ENCODE assay signal across 26 cellular contexts in genomic region chr3:188801393-188801792, GRCh38.
"Had no signal": no experiment of that assay in that cellular context is flagged by ENCODE, and none has a peak within 500 bp of the region (broad histone marks: within the 10 kb centered on the region; RNA-seq: fewer than 3 reads in every experiment).

No MANE protein-coding gene starts in this region.

- H3K9me3 Mint-ChIP-seq: T-helper 2 cell treated with Interferon-gamma antibody and Interleukin-4, amounts not matched to agents 5 μg/mL and 100 μg/mL, for 36 hours had no signal

- DNase-seq: activated B cell treated with CpG ODN at 0.5 μM for 24 hours; activated CD4-positive, alpha-beta memory T cell treated with anti-CD3 and anti-CD28 coated beads, Interleukin-2, amount 10 ng/mL, durations not matched to agents 7 days and 5 days; activated CD4-positive, alpha-beta T cell treated with anti-CD3 and anti-CD28 coated beads for 48 hours; activated CD8-positive, alpha-beta memory T cell treated with anti-CD3 and anti-CD28 coated beads, Interleukin-2, amount 50 U/mL, for 48 hours; activated gamma-delta T cell; activated naive CD4-positive, alpha-beta T cell; activated naive CD4-positive, alpha-beta T cell treated with anti-CD3 and anti-CD28 coated beads, Interleukin-2, amount 10 ng/mL, durations not matched to agents 7 days and 5 days; activated naive CD8-positive, alpha-beta T cell treated with anti-CD3 and anti-CD28 coated beads, Interleukin-2, amount 10 ng/mL, durations not matched to agents 7 days and 5 days; activated T-cell treated with anti-CD3 and anti-CD28 coated beads for 4 hours; activated T-cell treated with anti-CD3 and anti-CD28 coated beads, Interleukin-2, amount 50 U/mL, for 24 hours; activated T-cell treated with anti-CD3 and anti-CD28 coated beads, Interleukin-2, amount 50 U/mL, for 72 hours; brain microvascular endothelial cell; caudate nucleus; colonic mucosa; effector CD8-positive, alpha-beta T cell; esophagus squamous epithelium; glutamatergic neuron; heart right ventricle; T-helper 1 cell; T-helper 17 cell; T1000; WERI-Rb-1 had no signal

- H3K27me3 ChIP-seq: brain microvascular endothelial cell, colonic mucosa, esophagus squamous epithelium, heart right ventricle had no signal

- H3K27ac Mint-ChIP-seq: activated B cell treated with CpG ODN at 0.5 μM for 24 hours; activated CD4-positive, alpha-beta memory T cell treated with anti-CD3 and anti-CD28 coated beads, Interleukin-2, amount 10 ng/mL, durations not matched to agents 7 days and 5 days; activated naive CD4-positive, alpha-beta T cell treated with anti-CD3 and anti-CD28 coated beads, Interleukin-2, amount 10 ng/mL, durations not matched to agents 7 days and 5 days; activated naive CD4-positive, alpha-beta T cell treated with anti-CD3 and anti-CD28 coated beads, Interleukin-2, amount 50 U/mL, for 72 hours; activated naive CD8-positive, alpha-beta T cell treated with anti-CD3 and anti-CD28 coated beads, Interleukin-2, amount 10 ng/mL, durations not matched to agents 7 days and 5 days; activated T-cell treated with anti-CD3 and anti-CD28 coated beads, Interleukin-2, amount 50 U/mL, for 24 hours; activated T-cell treated with anti-CD3 and anti-CD28 coated beads, Interleukin-2, amount 50 U/mL, for 72 hours; T-helper 17 cell; T-helper 2 cell treated with Interferon-gamma antibody and Interleukin-4, amounts not matched to agents 5 μg/mL and 100 μg/mL, for 36 hours had no signal

- H3K4me1 ChIP-seq: colonic mucosa had no signal

- H3K36me3 ChIP-seq: brain microvascular endothelial cell, colonic mucosa, esophagus squamous epithelium, heart right ventricle, WERI-Rb-1 had no signal

- H3K27ac ChIP-seq: brain microvascular endothelial cell, colonic mucosa, epithelial cell of prostate, esophagus squamous epithelium, heart right ventricle, WERI-Rb-1 had no signal

- H3K4me3 ChIP-seq: colonic mucosa, esophagus squamous epithelium, heart right ventricle had no signal

- H3K9me3 ChIP-seq: colonic mucosa had no signal

- H3K4me3 Mint-ChIP-seq: activated B cell treated with CpG ODN at 0.5 μM for 24 hours; activated CD4-positive, alpha-beta memory T cell treated with anti-CD3 and anti-CD28 coated beads, Interleukin-2, amount 10 ng/mL, durations not matched to agents 7 days and 5 days; activated naive CD4-positive, alpha-beta T cell treated with anti-CD3 and anti-CD28 coated beads, Interleukin-2, amount 10 ng/mL, durations not matched to agents 7 days and 5 days; activated naive CD8-positive, alpha-beta T cell treated with anti-CD3 and anti-CD28 coated beads, Interleukin-2, amount 10 ng/mL, durations not matched to agents 7 days and 5 days; activated T-cell treated with anti-CD3 and anti-CD28 coated beads, Interleukin-2, amount 50 U/mL, for 24 hours; activated T-cell treated with anti-CD3 and anti-CD28 coated beads, Interleukin-2, amount 50 U/mL, for 72 hours; T-helper 17 cell; T-helper 2 cell treated with Interferon-gamma antibody and Interleukin-4, amounts not matched to agents 5 μg/mL and 100 μg/mL, for 36 hours had no signal

- H3K27me3 Mint-ChIP-seq: activated B cell treated with CpG ODN at 0.5 μM for 24 hours; activated CD4-positive, alpha-beta memory T cell treated with anti-CD3 and anti-CD28 coated beads, Interleukin-2, amount 10 ng/mL, durations not matched to agents 7 days and 5 days; activated naive CD4-positive, alpha-beta T cell treated with anti-CD3 and anti-CD28 coated beads, Interleukin-2, amount 10 ng/mL, durations not matched to agents 7 days and 5 days; activated naive CD8-positive, alpha-beta T cell treated with anti-CD3 and anti-CD28 coated beads, Interleukin-2, amount 10 ng/mL, durations not matched to agents 7 days and 5 days; activated T-cell treated with anti-CD3 and anti-CD28 coated beads, Interleukin-2, amount 50 U/mL, for 24 hours; T-helper 17 cell had no signal

- H3K36me3 Mint-ChIP-seq: activated naive CD4-positive, alpha-beta T cell treated with anti-CD3 and anti-CD28 coated beads, Interleukin-2, amount 10 ng/mL, durations not matched to agents 7 days and 5 days had no signal

- ATAC-seq: activated CD4-positive, CD25-positive, alpha-beta regulatory T cell treated with anti-CD3 and anti-CD28 coated beads, Interleukin-2, amount 50 U/mL, for 24 hours; activated naive CD4-positive, alpha-beta T cell treated with anti-CD3 and anti-CD28 coated beads, Interleukin-2, amount 50 U/mL, for 72 hours; activated T-cell treated with anti-CD3 and anti-CD28 coated beads, Interleukin-2, amount 50 U/mL, for 72 hours; T-helper 17 cell had no signal

- H3K4me1 Mint-ChIP-seq: activated CD4-positive, alpha-beta memory T cell treated with anti-CD3 and anti-CD28 coated beads, Interleukin-2, amount 10 ng/mL, durations not matched to agents 7 days and 5 days; activated naive CD4-positive, alpha-beta T cell treated with anti-CD3 and anti-CD28 coated beads, Interleukin-2, amount 10 ng/mL, durations not matched to agents 7 days and 5 days; activated naive CD8-positive, alpha-beta T cell treated with anti-CD3 and anti-CD28 coated beads, Interleukin-2, amount 10 ng/mL, durations not matched to agents 7 days and 5 days had no signal
